In genomic region chr11:62574363-62575057, GRCh38 we compare ENCODE assay signal across 8 cellular contexts. TPM values are rescaled to one million over a fixed set of nuclear protein-coding genes. Genes with fewer than 3 reads are reported as not detected.
DNase-seq lines count a peak whose midpoint lies in the region; TF ChIP-seq lines count a peak whose summit lies in the region.

No MANE protein-coding gene starts in this region.

- POLR2A ChIA-PET in HEK293 (lab: Yijun Ruan, JAX) = interaction anchor here (0.5 to 2.2 kb wide), 63 partner anchors 8 to 1611 kb away, joined by 3 to 113 read pairs (median 5); partner anchors contain the start of genes AHNAK, B3GAT3, C11orf98 and CSKMT

- intact Hi-C loops in thyroid gland (cut with DNase I) = no loop called here

- H3K36me3 ChIP-seq in HEK293 (ENCODE audit: control insufficient read depth in 2 of 2, insufficient read depth in 1 of 2, low read length in 2 of 2) (peaks cover 14 to 89% of the 10 kb centered on the region in 2 experiments; a peak in 2 of 3 replicates), thyroid gland (peaks cover 31 to 34% of the 10 kb centered on the region in 2 donors)

- no peak for TF ChIP-seq CTCF in HEK293 (tag by site-specific recombination; IDR thresholded peaks at IDR 0.05)
- no peak for TF ChIP-seq CTCF in choroid plexus epithelial cell (conservative IDR thresholded peaks at IDR 0.05; ENCODE audit: low read depth, low read length)
- no peak for TF ChIP-seq CTCF in thyroid gland (IDR thresholded peaks at IDR 0.05)

- no peaks in the 10 kb centered on the region for H3K27me3 ChIP-seq in thyroid gland

- H3K4me1 ChIP-seq in HEK293 (ENCODE audit: control insufficient read depth, insufficient read depth, low read length) = no peaks in the 10 kb centered on the region
- H3K4me1 ChIP-seq in thyroid gland = peaks cover 11 to 29% of the 10 kb centered on the region in 2 donors

- peak; percentile 21 for DNase-seq in NCI-H2029 (lab: John Stamatoyannopoulos, UW)
- DNase-seq in NCI-H2029 treated with DMSO at 0.1 percent for 48 hours (lab: John Stamatoyannopoulos, UW) = no peak
- DNase-seq in NCI-H82 (lab: John Stamatoyannopoulos, UW) = peak; percentile 81
- DNase-seq in choroid plexus epithelial cell (ENCODE audit: low read depth) = no peak
- peak; percentile 46 to 52 for DNase-seq in lung microvascular endothelial cell (ENCODE audit: low read depth in 2 of 2)
- DNase-seq in thyroid gland = peak; percentile 38 to 42
- DNase-seq in mesenteric fat pad (ENCODE audit: low spot score) = no peak

- no peak for TF ChIP-seq POLR2A in thyroid gland (IDR thresholded peaks at IDR 0.05)

- H3K4me3 ChIP-seq in HEK293 (ENCODE audit: low read depth, low read length) = peak overlapping the region; percentile 59
- H3K4me3 ChIP-seq in choroid plexus epithelial cell (ENCODE audit: low read depth, low read length) = peak overlapping the region; percentile 85
- H3K4me3 ChIP-seq in thyroid gland (replicated peaks in 1 of 3) = peak overlapping the region; percentile 32 to 73 (median 47)

- no peaks in the 10 kb centered on the region for H3K9me3 ChIP-seq in HEK293 (ENCODE audit: control insufficient read depth, insufficient read depth, low read depth, low read length)
- H3K9me3 ChIP-seq in thyroid gland = no peaks in the 10 kb centered on the region

- H3K27ac ChIP-seq in HEK293 (ENCODE audit: extremely low read depth, low read depth, low read length) (peak overlapping the region; percentile 59; the same call in 1 of the 2 replicates), thyroid gland (peak overlapping the region; percentile 90 to 100 (median 94))

- WGBS in thyroid gland, 2 donors = 4 to 5% methylated on average over 18 to 31 of the region's 33 CpGs

- CTCF ChIA-PET in HEK293 (lab: Yijun Ruan, JAX) = interaction anchor here (0.6 to 1.5 kb wide), 9 partner anchors 13 to 156 kb away, joined by 3 to 13 read pairs (median 4); no protein-coding TSS in a partner anchor

TF ChIP-seq in HEK293, 187 proteins besides CTCF, POLR2A, EP300 and RAD21 (continues in another document):
- TF ChIP-seq ZNF629 (tag by site-specific recombination; IDR thresholded peaks at IDR 0.05) (no peak), SCRT2 (tag by site-specific recombination; IDR thresholded peaks at IDR 0.05) (no peak), MZF1 (tag by site-specific recombination; IDR thresholded peaks at IDR 0.05; ENCODE audit: borderline replicate concordance) (no peak), ZNF843 (tag by site-specific recombination; IDR thresholded peaks at IDR 0.05) (no peak), ZNF335 (tag by site-specific recombination; conservative IDR thresholded peaks at IDR 0.05) (peak; percentile 24; the same call in 1 of the 2 replicates), ZBTB44 (tag by site-specific recombination; IDR thresholded peaks at IDR 0.05) (no peak), ZNF341 (tag by site-specific recombination; IDR thresholded peaks at IDR 0.05; ENCODE audit: low read depth) (peak; percentile 94), ZNF132 (tag by site-specific recombination; IDR thresholded peaks at IDR 0.05; ENCODE audit: borderline replicate concordance) (no peak), ZFP37 (tag by site-specific recombination; IDR thresholded peaks at IDR 0.05) (0 out of 2 replicates have a peak, but pooled peaks have one; percentile 37), ZNF366 (tag by site-specific recombination; conservative IDR thresholded peaks at IDR 0.05) (no peak), PRDM2 (tag by site-specific recombination; IDR thresholded peaks at IDR 0.05; ENCODE audit: borderline replicate concordance) (no peak), ZNF133 (tag by site-specific recombination; IDR thresholded peaks at IDR 0.05) (no peak), ZBTB17 (tag by site-specific recombination; IDR thresholded peaks at IDR 0.05) (no peak), ZNF280D (tag by site-specific recombination; IDR thresholded peaks at IDR 0.05) (no peak), ZNF777 (tag by site-specific recombination; IDR thresholded peaks at IDR 0.05; ENCODE audit: borderline replicate concordance) (no peak), ZNF558 (tag by site-specific recombination; IDR thresholded peaks at IDR 0.05) (no peak)

RNA-seq across cellular contexts. Expression of gene EEF1G, which starts 0.8 kb away (rescaled TPM):
- total RNA-seq in lung microvascular endothelial cell = 1,150 and 1,533 TPM in 2 replicates
- 1,000 to 10,000 TPM; 1,334 to 1,814 (median 1,607) TPM for total RNA-seq in thyroid gland
- total RNA-seq in mesenteric fat pad = 865 TPM

RNA-seq across cellular contexts. Expression of gene TUT1, which starts 16.8 kb away (rescaled TPM):
- total RNA-seq in lung microvascular endothelial cell = 7.6 and 14.5 TPM in 2 replicates
- total RNA-seq in thyroid gland = 10 to 100 TPM; 13.7 to 20.0 (median 16.1) TPM
- total RNA-seq in mesenteric fat pad = 13.4 TPM

RNA-seq across cellular contexts. Expression of gene MTA2, which starts 27.2 kb away (rescaled TPM):
- total RNA-seq in lung microvascular endothelial cell (147 and 148 TPM in 2 replicates), thyroid gland (10 to 100 TPM; 65.3 to 76.7 (median 70.7) TPM), mesenteric fat pad (103 TPM)

RNA-seq across cellular contexts. Expression of gene AHNAK, which starts 27.9 kb away (rescaled TPM):
- total RNA-seq in lung microvascular endothelial cell = 214 and 215 TPM in 2 replicates
- total RNA-seq in thyroid gland = 100 to 1,000 TPM; 227 to 400 (median 288) TPM
- 1,254 TPM for total RNA-seq in mesenteric fat pad

RNA-seq across cellular contexts. Expression of gene EML3, which starts 38.1 kb away (rescaled TPM):
- total RNA-seq in lung microvascular endothelial cell = 19.0 and 25.2 TPM in 2 replicates
- 10 to 100 TPM; 28.3 to 58.0 (median 46.6) TPM for total RNA-seq in thyroid gland
- total RNA-seq in mesenteric fat pad = 116 TPM

Comparison
In these comparisons a context has a peak if more than half of its experiments do, and no peak if none do; other contexts are left out.
1. DNase-seq: peak in NCI-H2029 (single experiment), NCI-H82 (single experiment), lung microvascular endothelial cell (2 of 2) and thyroid gland (2 of 2); none in NCI-H2029 treated with DMSO at 0.1 percent for 48 hours (single experiment), choroid plexus epithelial cell (single experiment) and mesenteric fat pad (single experiment).
2. Peak in every context shown above with its lines, with median percentiles within 50 percentile points of each other: H3K4me3 ChIP-seq.